In the genomic region with DNA sequence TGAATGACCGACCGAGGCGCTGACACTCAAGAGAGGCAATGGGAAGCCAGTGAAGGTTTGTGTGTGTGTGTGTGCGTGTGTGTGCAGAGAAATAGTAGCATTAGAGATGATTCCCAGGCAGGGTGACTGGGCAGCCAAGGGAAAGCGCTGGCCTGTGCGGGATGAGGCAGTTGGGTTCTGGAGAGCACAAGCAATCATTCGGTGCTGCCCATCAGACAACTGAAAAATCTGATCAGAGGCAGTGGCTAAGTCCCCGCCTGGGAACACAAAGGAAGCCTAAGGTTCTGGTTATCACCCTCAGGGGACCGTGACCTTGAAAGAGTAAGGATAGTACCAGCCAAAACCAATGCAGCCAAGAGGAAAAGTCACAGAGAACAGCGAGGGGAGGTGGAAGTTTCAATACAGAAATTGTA, we compare ENCODE assay signal across 8 cellular contexts. TPM values are rescaled to one million over a fixed set of nuclear protein-coding genes. Genes with fewer than 3 reads are reported as not detected.
A peak's percentile ranks its signal among the peaks of the same experiment; 100 is the strongest.
DNase-seq lines count a peak whose midpoint lies in the region; ATAC-seq and TF ChIP-seq lines count a peak whose summit lies in the region.

No MANE protein-coding gene starts in this region.

- DNase-seq in activated naive CD4-positive, alpha-beta T cell treated with anti-CD3 and anti-CD28 coated beads for 36 hours, result no peak
- DNase-seq in activated naive CD4-positive, alpha-beta T cell treated with anti-CD3 and anti-CD28 coated beads, Interleukin-2, amount 50 U/mL, for 16 hours, result no peak
- DNase-seq in ascending aorta (ENCODE audit: low spot score in 2 of 2), result no peak
- no peak for DNase-seq in memory B cell (ENCODE audit: low spot score in 2 of 2)
- DNase-seq in upper lobe of left lung, result no peak
- DNase-seq in KBM-7, result no peak
- no peak for DNase-seq in NCI-H748 (lab: John Stamatoyannopoulos, UW; ENCODE audit: unreplicated experiment)
- DNase-seq in H7, result no peak

- no peaks in the 10 kb centered on the region for H3K27me3 Mint-ChIP-seq in activated naive CD4-positive, alpha-beta T cell treated with anti-CD3 and anti-CD28 coated beads for 36 hours (ENCODE audit: low read depth)
- no peaks in the 10 kb centered on the region for H3K27me3 Mint-ChIP-seq in memory B cell

- H3K4me3 Mint-ChIP-seq in activated naive CD4-positive, alpha-beta T cell treated with anti-CD3 and anti-CD28 coated beads for 36 hours, result peak overlapping the region; percentile 93
- peak overlapping the region; percentile 89 for H3K4me3 Mint-ChIP-seq in memory B cell

- H3K27ac Mint-ChIP-seq in activated naive CD4-positive, alpha-beta T cell treated with anti-CD3 and anti-CD28 coated beads for 36 hours, result peak overlapping the region; percentile 98
- H3K27ac Mint-ChIP-seq in memory B cell, result peak overlapping the region; percentile 100

- in situ Hi-C loops in KBM-7 (cut with MboI; ENCODE audit: low pct_unique_long_range_greater_than_20kb, low sequenced_read_pairs), result no loop called here

- H3K4me3 ChIP-seq in ascending aorta, result peak overlapping the region; percentile 87 to 88
- peak overlapping the region in 3 of 4 donors; percentile 66 to 94 (median 93) for H3K4me3 ChIP-seq in upper lobe of left lung
- no peak overlapping the region for H3K4me3 ChIP-seq in H7 (ENCODE audit: insufficient read depth, low read depth, low read length)

- CTCF ChIA-PET in activated naive CD4-positive, alpha-beta T cell treated with anti-CD3 and anti-CD28 coated beads for 36 hours (lab: Charles Lee), result interaction anchor here (1.1 to 1.5 kb wide), 3 partner anchors 10 to 13 kb away, joined by 3 to 5 read pairs (median 4); no protein-coding TSS in a partner anchor

- H3K27ac ChIP-seq in ascending aorta (peak overlapping the region; percentile 97 to 99), upper lobe of left lung (peak overlapping the region; percentile 92 to 100 (median 98))

- intact Hi-C loops in activated naive CD4-positive, alpha-beta T cell treated with anti-CD3 and anti-CD28 coated beads for 36 hours (cut with micrococcal nuclease), result loop anchor here (1.0 to 10.0 kb wide), 7 partner anchors 11 to 796 kb away; a partner anchor contains a TSS
- intact Hi-C loops in ascending aorta (cut with DNase I), result loop anchor here (2.0 to 5.0 kb wide), 2 partner anchors 48 to 124 kb away; a partner anchor contains a TSS

- H3K27me3 ChIP-seq in ascending aorta, result no peaks in the 10 kb centered on the region
- no peaks in the 10 kb centered on the region for H3K27me3 ChIP-seq in upper lobe of left lung
- H3K27me3 ChIP-seq in H7 (ENCODE audit: control insufficient read depth, insufficient read depth, low read length), result no peaks in the 10 kb centered on the region

- H3K9me3 ChIP-seq in ascending aorta (no peaks in the 10 kb centered on the region), upper lobe of left lung (no peaks in the 10 kb centered on the region)

- WGBS in upper lobe of left lung, 2 donors, result 86% methylated on average over 10 of the region's 10 CpGs

- TF ChIP-seq POLR2A in upper lobe of left lung (IDR thresholded peaks at IDR 0.05), result no peak

- TF ChIP-seq CTCF in ascending aorta (IDR thresholded peaks at IDR 0.05) (no peak), upper lobe of left lung (IDR thresholded peaks at IDR 0.05) (no peak)

- peaks cover 5% of the 10 kb centered on the region for H3K36me3 Mint-ChIP-seq in activated naive CD4-positive, alpha-beta T cell treated with anti-CD3 and anti-CD28 coated beads for 36 hours (ENCODE audit: low read depth)
- peaks cover 2% of the 10 kb centered on the region for H3K36me3 Mint-ChIP-seq in memory B cell

- no peak for ATAC-seq in memory B cell (ENCODE audit: low read depth)
- ATAC-seq in upper lobe of left lung (ENCODE audit: low FRiP score in 2 of 2), result no peak

- H3K4me1 Mint-ChIP-seq in activated naive CD4-positive, alpha-beta T cell treated with anti-CD3 and anti-CD28 coated beads for 36 hours (ENCODE audit: low read depth), result peaks cover 65% of the 10 kb centered on the region
- peaks cover 35% of the 10 kb centered on the region for H3K4me1 Mint-ChIP-seq in memory B cell

- peaks cover 18 to 42% of the 10 kb centered on the region in 2 donors for H3K4me1 ChIP-seq in ascending aorta
- peaks cover 18 to 38% (median 25%) of the 10 kb centered on the region in 4 donors for H3K4me1 ChIP-seq in upper lobe of left lung

- no peak for TF ChIP-seq EP300 in upper lobe of left lung (IDR thresholded peaks at IDR 0.05)

- H3K9me3 Mint-ChIP-seq in activated naive CD4-positive, alpha-beta T cell treated with anti-CD3 and anti-CD28 coated beads for 36 hours, result no peaks in the 10 kb centered on the region
- no peaks in the 10 kb centered on the region for H3K9me3 Mint-ChIP-seq in memory B cell

- H3K36me3 ChIP-seq in ascending aorta, result no peaks in the 10 kb centered on the region
- no peaks in the 10 kb centered on the region for H3K36me3 ChIP-seq in upper lobe of left lung
- no peaks in the 10 kb centered on the region for H3K36me3 ChIP-seq in H7 (replicated peaks; ENCODE audit: control insufficient read depth, insufficient read depth, low read length)

RNA-seq across cellular contexts. Expression of a gene that starts 0.9 kb away (rescaled TPM):
- total RNA-seq in activated naive CD4-positive, alpha-beta T cell treated with anti-CD3 and anti-CD28 coated beads for 36 hours, result 100 to 1,000 TPM; 143 to 146 TPM
- total RNA-seq in ascending aorta, result 10.3 TPM
- 100 to 1,000 TPM in 1 of 6 donors, 10 to 100 TPM in 5; 38.0 to 129 (median 57.1) TPM for total RNA-seq in upper lobe of left lung
- total RNA-seq in H7 (2014; rRNA removed; shearing (Covaris generic)), result 9.0 and 17.4 TPM in 2 replicates

RNA-seq across cellular contexts. Expression of a gene that starts 48.2 kb away (rescaled TPM):
- total RNA-seq in activated naive CD4-positive, alpha-beta T cell treated with anti-CD3 and anti-CD28 coated beads for 36 hours, result 10 to 100 TPM; 37.2 to 42.6 TPM
- total RNA-seq in ascending aorta (1.5 TPM), upper lobe of left lung (10 to 100 TPM in 5 of 6 donors, 1 to 10 TPM in 1; 3.4 to 27.4 (median 19.4) TPM)
- total RNA-seq in H7 (2014; rRNA removed; shearing (Covaris generic)), result 15.9 and 24.1 TPM in 2 replicates

RNA-seq across cellular contexts. Expression of a gene that starts 48.6 kb away (rescaled TPM):
- 10 to 100 TPM; 24.9 to 27.2 TPM for total RNA-seq in activated naive CD4-positive, alpha-beta T cell treated with anti-CD3 and anti-CD28 coated beads for 36 hours
- total RNA-seq in ascending aorta, result 49.6 TPM
- 100 to 1,000 TPM in 1 of 6 donors, 10 to 100 TPM in 5; 24.2 to 117 (median 41.6) TPM for total RNA-seq in upper lobe of left lung
- 17.5 and 19.3 TPM in 2 replicates for total RNA-seq in H7 (2014; rRNA removed; shearing (Covaris generic))
